ENCODE assay signal across 35 cellular contexts in genomic region chr10:125611216-125611615, GRCh38.
"Had no signal": no experiment of that assay in that cellular context is flagged by ENCODE, and none has a peak within 500 bp of the region (broad histone marks: within the 10 kb centered on the region; RNA-seq: fewer than 3 reads in every experiment).

No MANE protein-coding gene starts in this region.

- H3K4me3 ChIP-seq: MG63 had no signal

- DNase-seq: Karpas-422, Kasumi-1, MG63, MM.1S, MV-4-11, NCI-H1048, NCI-H1092, NCI-H1092 treated with DMSO at 0.1 percent for 48 hours, NCI-H1105, NCI-H1105 treated with DMSO at 0.1 percent for 48 hours, NCI-H1417, NCI-H1417 treated with DMSO at 0.1 percent for 48 hours, NCI-H1436, NCI-H1436 treated with DMSO at 0.1 percent for 48 hours, NCI-H146, NCI-H1694, NCI-H1694 treated with DMSO at 0.1 percent for 48 hours, NCI-H187, NCI-H187 treated with DMSO at 0.1 percent for 48 hours, NCI-H1930, NCI-H2029, NCI-H2029 treated with DMSO at 0.1 percent for 48 hours, NCI-H2081 treated with DMSO at 0.1 percent for 48 hours, NCI-H2107, NCI-H2171, NCI-H2171 treated with DMSO at 0.1 percent for 48 hours, NCI-H2227 treated with DMSO at 0.1 percent for 48 hours, NCI-H226, NCI-H345, NCI-H446, NCI-H446 treated with DMSO at 0.1 percent for 48 hours, NCI-H510A, NCI-H510A treated with DMSO at 0.1 percent for 48 hours, NCI-H524 had no signal

- H3K4me2 ChIP-seq: KMS-11 had no signal

- H3K36me3 ChIP-seq: MG63 had no signal

- H3K27me3 ChIP-seq: MG63 had no signal

- H3K9me3 ChIP-seq: MG63 had no signal

- H3K27ac ChIP-seq: KMS-11 had no signal
